ENCODE assay signal across 8 cellular contexts in genomic region chr14:92039073-92039719, GRCh38. TPM values are rescaled to one million over a fixed set of nuclear protein-coding genes. Genes with fewer than 3 reads are reported as not detected.
DNase-seq lines count a peak whose midpoint lies in the region; ATAC-seq and TF ChIP-seq lines count a peak whose summit lies in the region.

No MANE protein-coding gene starts in this region.

- H3K36me3 ChIP-seq in fibroblast of lung (ENCODE audit: control insufficient read depth, insufficient read depth, low read length) (peaks cover 2% of the 10 kb centered on the region), aorta (ENCODE audit: control insufficient read depth in 1 of 2, insufficient read depth in 2 of 2, low read length in 1 of 2) (no peaks in the 10 kb centered on the region)

- 0% methylated on average over 23 of the region's 23 CpGs for WGBS in aorta, 2 donors

- TF ChIP-seq CTCF in fibroblast of lung (conservative IDR thresholded peaks at IDR 0.05 in 1 of 2, IDR thresholded peaks at IDR 0.05 in 1 of 2; ENCODE audit: low read depth in 1 of 2, low read length in 2 of 2) (no peak), natural killer cell (IDR thresholded peaks at IDR 0.05) (no peak)

- H3K27me3 ChIP-seq in fibroblast of lung (ENCODE audit: control insufficient read depth, insufficient read depth, low read length): no peaks in the 10 kb centered on the region
- no peaks in the 10 kb centered on the region for H3K27me3 ChIP-seq in aorta (ENCODE audit: control insufficient read depth in 1 of 2, insufficient read depth in 2 of 2, low read length in 1 of 2)

- H3K4me3 Mint-ChIP-seq in activated CD4-positive, alpha-beta memory T cell treated with anti-CD3 and anti-CD28 coated beads for 36 hours: peak overlapping the region; percentile 90
- peak overlapping the region; percentile 95 for H3K4me3 Mint-ChIP-seq in natural killer cell

- no peaks in the 10 kb centered on the region for H3K27me3 Mint-ChIP-seq in activated CD4-positive, alpha-beta memory T cell treated with anti-CD3 and anti-CD28 coated beads for 36 hours
- no peaks in the 10 kb centered on the region for H3K27me3 Mint-ChIP-seq in natural killer cell (ENCODE audit: low read depth in 2 of 2)

- peaks cover 7% of the 10 kb centered on the region for H3K36me3 Mint-ChIP-seq in activated CD4-positive, alpha-beta memory T cell treated with anti-CD3 and anti-CD28 coated beads for 36 hours
- no peaks in the 10 kb centered on the region for H3K36me3 Mint-ChIP-seq in natural killer cell

- H3K4me2 ChIP-seq in fibroblast of lung (ENCODE audit: extremely low read depth, insufficient read depth, low read length): peak overlapping the region; percentile 69

- H3K9ac ChIP-seq in fibroblast of lung (ENCODE audit: insufficient read depth, low read length): peak overlapping the region; percentile 98

- H4K20me1 ChIP-seq in fibroblast of lung (ENCODE audit: control insufficient read depth, extremely low read depth, insufficient read depth, low read length): no peaks in the 10 kb centered on the region

- H2AFZ ChIP-seq in fibroblast of lung (ENCODE audit: low read length): peak overlapping the region; percentile 45

- H3K79me2 ChIP-seq in fibroblast of lung (ENCODE audit: control insufficient read depth, insufficient read depth, low read length): peaks cover 50% of the 10 kb centered on the region

- H3K27ac ChIP-seq in fibroblast of lung (ENCODE audit: insufficient read depth, low read length): peak overlapping the region; percentile 99
- peak overlapping the region; percentile 46 to 90 for H3K27ac ChIP-seq in aorta (ENCODE audit: low read depth in 1 of 2, low read length in 2 of 2)

- intact Hi-C loops in activated CD4-positive, alpha-beta memory T cell treated with anti-CD3 and anti-CD28 coated beads for 36 hours (cut with micrococcal nuclease): no loop called here
- intact Hi-C loops in natural killer cell (cut with micrococcal nuclease) (loop anchor here (1.0 kb wide), 1 partner anchor 755 kb away; the partner anchor contains the start of gene GOLGA5), aorta (cut with DNase I) (no loop called here)

- H3K4me1 ChIP-seq in fibroblast of lung (ENCODE audit: control insufficient read depth, extremely low read depth, insufficient read depth, low read length) (peaks cover 2% of the 10 kb centered on the region), aorta (ENCODE audit: control insufficient read depth in 1 of 2, insufficient read depth in 2 of 2, low read length in 2 of 2) (peaks cover 3 to 10% of the 10 kb centered on the region in 2 donors)

- H3K4me1 Mint-ChIP-seq in activated CD4-positive, alpha-beta memory T cell treated with anti-CD3 and anti-CD28 coated beads for 36 hours (ENCODE audit: low read depth): peaks cover 31% of the 10 kb centered on the region
- H3K4me1 Mint-ChIP-seq in natural killer cell: peaks cover 45 to 48% of the 10 kb centered on the region in 2 donors

- CTCF ChIA-PET in activated CD4-positive, alpha-beta memory T cell treated with anti-CD3 and anti-CD28 coated beads for 36 hours (lab: Charles Lee): interaction anchor here (0.8 to 2.2 kb wide), 3 partner anchors 17 to 68 kb away, joined by 4 to 13 read pairs (median 8); partner anchors contain the start of gene ATXN3

- H3K4me3 ChIP-seq in fibroblast of lung (replicated peaks in 1 of 4; ENCODE audit: control extremely low read depth in 1 of 4, insufficient read depth in 1 of 4, low read depth in 3 of 4, low read length in 4 of 4): peak overlapping the region; percentile 63 to 98 (median 84)
- peak overlapping the region; percentile 66 to 71 for H3K4me3 ChIP-seq in aorta (ENCODE audit: low read length in 2 of 2)

- ATAC-seq in HG02884 (IDR thresholded peaks at IDR 0.05; ENCODE audit: unreplicated experiment): peak; percentile 3
- ATAC-seq in natural killer cell: peak in 2 of 3 donors; percentile 12 to 14
- ATAC-seq in aorta (ENCODE audit: low FRiP score): peak; percentile 78

- peak overlapping the region; percentile 93 for H3K27ac Mint-ChIP-seq in activated CD4-positive, alpha-beta memory T cell treated with anti-CD3 and anti-CD28 coated beads for 36 hours
- H3K27ac Mint-ChIP-seq in natural killer cell: peak overlapping the region; percentile 98

- peak; percentile 18 for DNase-seq in stimulated activated CD4-positive, alpha-beta T cell treated with anti-CD3 and anti-CD28 coated beads, Interleukin-12 subunit alpha, Interleukin-12 subunit beta, amount 100 ng/mL, for 4 hours
- no peak for DNase-seq in stimulated activated CD4-positive, alpha-beta T cell treated with anti-CD3 and anti-CD28 coated beads, Interleukin-1b, Interleukin-23, amount 100 ng/mL, for 48 hours
- DNase-seq in NCI-H2107 treated with DMSO at 0.1 percent for 48 hours (lab: John Stamatoyannopoulos, UW; ENCODE audit: unreplicated experiment) (peak; percentile 55), fibroblast of lung (ENCODE audit: low read depth in 2 of 2) (peak; percentile 55 to 88), natural killer cell (no peak), aorta (peak in 1 of 2 donors; percentile 86)
- DNase-seq in activated CD4-positive, alpha-beta memory T cell treated with anti-CD3 and anti-CD28 coated beads for 36 hours: peak; percentile 37

- no peaks in the 10 kb centered on the region for H3K9me3 ChIP-seq in fibroblast of lung (ENCODE audit: control insufficient read depth, insufficient read depth, low read depth, low read length)
- H3K9me3 ChIP-seq in aorta (ENCODE audit: control insufficient read depth, low read length): no peaks in the 10 kb centered on the region

- H3K9me3 Mint-ChIP-seq in activated CD4-positive, alpha-beta memory T cell treated with anti-CD3 and anti-CD28 coated beads for 36 hours: no peaks in the 10 kb centered on the region
- H3K9me3 Mint-ChIP-seq in natural killer cell: no peaks in the 10 kb centered on the region

- POLR2A ChIA-PET in activated CD4-positive, alpha-beta memory T cell treated with anti-CD3 and anti-CD28 coated beads for 36 hours (lab: Charles Lee): interaction anchor here (1.3 to 2.5 kb wide), 6 partner anchors 27 to 173 kb away, joined by 3 to 17 read pairs (median 6); partner anchors contain the start of genes ATXN3, CPSF2 and NDUFB1

RNA-seq across cellular contexts. Expression of gene TRIP11, which starts 0.7 kb away (rescaled TPM):
- 10 to 100 TPM; 35.9 to 37.0 TPM for total RNA-seq in activated CD4-positive, alpha-beta memory T cell treated with anti-CD3 and anti-CD28 coated beads for 36 hours
- total RNA-seq in fibroblast of lung (26.5 and 50.4 TPM in 2 replicates), natural killer cell (10 to 100 TPM; 42.9 to 63.6 (median 49.8) TPM), aorta (10 to 100 TPM; 63.5 to 75.4 TPM)
- polyA plus RNA-seq in fibroblast of lung (20.6 and 28.6 TPM in 2 replicates), aorta (1 to 10 TPM; 8.4 to 8.9 TPM)
- polyA plus RNA-seq in fibroblast of lung (2012): 17.5 and 26.5 TPM in 2 replicates
- 19.0 and 75.4 TPM in 2 replicates for polyA minus RNA-seq in fibroblast of lung (ENCODE audit: low replicate concordance)

Comparison
In these comparisons a context has a peak if more than half of its experiments do, and no peak if none do; other contexts are left out.
1. DNase-seq: peak in stimulated activated CD4-positive, alpha-beta T cell treated with anti-CD3 and anti-CD28 coated beads, Interleukin-12 subunit alpha, Interleukin-12 subunit beta, amount 100 ng/mL, for 4 hours (single experiment), NCI-H2107 treated with DMSO at 0.1 percent for 48 hours (single experiment), activated CD4-positive, alpha-beta memory T cell treated with anti-CD3 and anti-CD28 coated beads for 36 hours (single experiment) and fibroblast of lung (2 of 2); none in stimulated activated CD4-positive, alpha-beta T cell treated with anti-CD3 and anti-CD28 coated beads, Interleukin-1b, Interleukin-23, amount 100 ng/mL, for 48 hours (single experiment) and natural killer cell (single experiment).
2. ATAC-seq: peak in every context shown above with its lines; median percentile 78 in aorta; 13 in natural killer cell; 3 in HG02884.